Comparison of ENCODE assay signal across 11 cellular contexts in the genomic region with DNA sequence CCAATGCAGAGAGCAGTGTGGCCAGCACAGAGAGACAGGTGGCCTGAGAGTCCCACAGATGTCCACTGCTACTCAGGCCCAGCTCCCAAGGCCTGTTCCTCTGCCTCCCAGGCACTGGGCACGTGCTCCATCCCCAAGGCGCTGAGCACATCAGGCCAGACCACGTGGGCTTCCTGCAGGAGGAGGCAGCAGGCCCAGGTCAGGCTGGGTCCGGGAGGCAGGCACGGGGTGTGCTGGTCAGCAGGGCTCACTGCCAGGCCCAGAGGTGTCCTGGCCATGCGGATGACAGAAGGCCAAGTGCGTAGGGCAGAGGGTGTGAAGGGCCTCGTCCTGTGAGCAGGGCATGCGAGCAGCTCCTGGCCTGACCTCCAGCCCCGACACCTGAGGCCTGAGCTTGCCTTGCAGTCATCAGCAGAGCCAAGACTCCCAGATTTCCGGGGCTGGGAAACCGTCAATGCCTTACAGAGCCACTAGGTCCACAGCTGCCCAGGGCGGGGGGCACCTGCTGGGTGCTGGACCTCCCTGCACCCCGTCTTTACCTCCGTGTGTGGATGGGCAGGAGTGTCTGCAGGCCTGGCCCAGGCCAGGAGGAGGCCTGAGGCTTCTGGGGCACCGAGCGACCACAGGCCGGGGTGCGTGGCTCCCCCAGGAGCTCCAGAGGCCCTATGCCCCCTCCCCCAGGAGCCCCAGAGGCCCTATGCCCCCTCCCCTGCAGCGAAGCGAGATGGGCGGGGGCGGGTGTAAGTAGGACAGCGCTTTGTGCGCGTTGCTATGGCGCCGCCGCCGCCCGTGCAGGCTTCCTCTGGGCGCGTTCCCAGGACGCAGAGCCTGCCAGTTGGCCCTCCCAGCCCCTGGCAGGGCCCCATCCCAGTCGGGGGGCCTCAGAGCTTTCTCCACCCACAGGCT. TPM values are rescaled to one million over a fixed set of nuclear protein-coding genes. Genes with fewer than 3 reads are reported as not detected.
DNase-seq lines count a peak whose midpoint lies in the region; ATAC-seq and TF ChIP-seq lines count a peak whose summit lies in the region.
"Had no signal": no experiment of that assay in that cellular context is flagged by ENCODE, and none has a peak within 500 bp of the region (broad histone marks: within the 10 kb centered on the region; RNA-seq: fewer than 3 reads in every experiment).

No MANE protein-coding gene starts in this region.

- no peaks in the 10 kb centered on the region for H3K9me3 Mint-ChIP-seq in osteocyte (ENCODE audit: unreplicated experiment)

- no peaks in the 10 kb centered on the region for H4K20me1 ChIP-seq in GM23248 (ENCODE audit: insufficient read depth)

- peaks cover 32% of the 10 kb centered on the region for H3K4me1 ChIP-seq in GM23248 (ENCODE audit: insufficient read depth)
- H3K4me1 ChIP-seq in adipocyte (ENCODE audit: control insufficient read depth, insufficient read depth, low read length), result peaks cover 58% of the 10 kb centered on the region
- peaks cover 12% of the 10 kb centered on the region for H3K4me1 ChIP-seq in iPS-15b (ENCODE audit: control insufficient read depth, insufficient read depth, low read length)

- H3K4me3 ChIP-seq in GM23248, result no peak overlapping the region
- H3K4me3 ChIP-seq in adipocyte (ENCODE audit: low read length), result no peak overlapping the region
- H3K4me3 ChIP-seq in iPS-15b (ENCODE audit: low read depth, low read length), result no peak overlapping the region

- H2AFZ ChIP-seq in GM23248, result no peak overlapping the region

- no peaks in the 10 kb centered on the region for H3K9me2 ChIP-seq in GM23248 (ENCODE audit: insufficient read depth)

- H3K27ac Mint-ChIP-seq in osteocyte (ENCODE audit: unreplicated experiment), result no peak overlapping the region
- H3K27ac Mint-ChIP-seq: activated CD8-positive, alpha-beta T cell treated with anti-CD3 and anti-CD28 coated beads, Interleukin-2, amount 10 ng/mL, durations not matched to agents 7 days and 5 days had no signal

- H3K4me3 Mint-ChIP-seq in osteocyte (ENCODE audit: unreplicated experiment), result no peak overlapping the region
- H3K4me3 Mint-ChIP-seq: activated CD8-positive, alpha-beta T cell treated with anti-CD3 and anti-CD28 coated beads, Interleukin-2, amount 10 ng/mL, durations not matched to agents 7 days and 5 days had no signal

- H3K36me3 ChIP-seq in GM23248 (ENCODE audit: low read depth) (no peaks in the 10 kb centered on the region), adipocyte (ENCODE audit: control insufficient read depth, insufficient read depth, low read length, severe bottlenecking) (no peaks in the 10 kb centered on the region), iPS-15b (ENCODE audit: control insufficient read depth, insufficient read depth, low read length) (peaks cover 4% of the 10 kb centered on the region)

- DNase-seq in GM23248 (peak; percentile 54), adipocyte (ENCODE audit: low read depth) (no peak), putamen (ENCODE audit: low spot score) (peak; percentile 89), GDM1 (lab: John Stamatoyannopoulos, UW) (no peak), osteocyte (ENCODE audit: extremely low spot score, unreplicated experiment) (no peak)
- no peak for DNase-seq in effector CD8-positive, alpha-beta T cell (lab: John Stamatoyannopoulos, UW)
- DNase-seq: activated CD8-positive, alpha-beta T cell treated with anti-CD3 and anti-CD28 coated beads, Interleukin-2, amount 10 ng/mL, durations not matched to agents 7 days and 5 days; foreskin melanocyte; NCI-H2171 had no signal

- no peaks in the 10 kb centered on the region for H3K36me3 Mint-ChIP-seq in osteocyte (ENCODE audit: unreplicated experiment)

- WGBS in GM23248 (ENCODE audit: low coverage in 1 of 2, low lambda C conversion rate in 2 of 2, missing lambda C conversion rate in 2 of 2), 2 experiments, result 43 to 48% methylated on average over 34 to 35 of the region's 35 CpGs

- peaks cover 39% of the 10 kb centered on the region for H3K4me1 Mint-ChIP-seq in osteocyte (ENCODE audit: unreplicated experiment)

- ATAC-seq in GM21528 (IDR thresholded peaks at IDR 0.05; ENCODE audit: low FRiP score, unreplicated experiment), result no peak
- ATAC-seq: activated CD8-positive, alpha-beta T cell treated with anti-CD3 and anti-CD28 coated beads, Interleukin-2, amount 10 ng/mL, durations not matched to agents 7 days and 5 days had no signal

- in situ Hi-C loops in GM23248 (cut with MboI), result no loop called here

- H3K9ac ChIP-seq in GM23248 (no peak overlapping the region), adipocyte (ENCODE audit: low read length) (peak overlapping the region; percentile 82), iPS-15b (ENCODE audit: low read depth, low read length) (peak overlapping the region; percentile 47)

- no peak overlapping the region for H3K4me2 ChIP-seq in GM23248 (ENCODE audit: unreplicated experiment)

- TF ChIP-seq CTCF in osteocyte (IDR thresholded peaks at IDR 0.05), result no peak

- H3K9me3 ChIP-seq in GM23248 (ENCODE audit: low read depth) (no peaks in the 10 kb centered on the region), adipocyte (ENCODE audit: control insufficient read depth, low read length) (no peaks in the 10 kb centered on the region), iPS-15b (ENCODE audit: control insufficient read depth, insufficient read depth, low read length) (no peaks in the 10 kb centered on the region)

- H3K27me3 Mint-ChIP-seq in osteocyte (ENCODE audit: unreplicated experiment), result no peaks in the 10 kb centered on the region

- H3K27me3 ChIP-seq in GM23248 (replicated peaks; ENCODE audit: insufficient read depth) (no peaks in the 10 kb centered on the region), adipocyte (replicated peaks; ENCODE audit: control insufficient read depth, insufficient read depth, low read length) (no peaks in the 10 kb centered on the region), iPS-15b (ENCODE audit: control insufficient read depth, insufficient read depth, low read length) (no peaks in the 10 kb centered on the region)

- H3K79me2 ChIP-seq in GM23248 (ENCODE audit: insufficient read depth), result no peaks in the 10 kb centered on the region

- H3K27ac ChIP-seq in GM23248, result no peak overlapping the region

- H3F3A ChIP-seq in GM23248 (ENCODE audit: insufficient read depth), result peaks cover 6% of the 10 kb centered on the region

RNA-seq across cellular contexts. Expression of a gene that starts 15.0 kb away (rescaled TPM):
- 13.2 and 15.0 TPM in 2 replicates for total RNA-seq in GM23248 (2014; rRNA removed; shearing (Covaris generic))
- 12.7 and 13.3 TPM in 2 replicates for polyA plus RNA-seq in GM23248 (2016; fragmentation: Nextera tagmentation; extraction: Ambion mirVana)
- 10.9 and 11.5 TPM in 2 replicates for total RNA-seq in osteocyte

RNA-seq across cellular contexts. Expression of a gene that starts 18.5 kb away (rescaled TPM):
- total RNA-seq in GM23248 (2014; rRNA removed; shearing (Covaris generic)), result 23.9 and 25.8 TPM in 2 replicates
- 28.6 and 29.1 TPM in 2 replicates for polyA plus RNA-seq in GM23248 (2016; fragmentation: Nextera tagmentation; extraction: Ambion mirVana)
- 21.9 and 22.4 TPM in 2 replicates for total RNA-seq in osteocyte

RNA-seq across cellular contexts. Expression of a gene that starts 18.8 kb away (rescaled TPM):
- 28.9 and 45.8 TPM in 2 replicates for total RNA-seq in GM23248 (2014; rRNA removed; shearing (Covaris generic))
- 96.3 and 108 TPM in 2 replicates for polyA plus RNA-seq in GM23248 (2016; fragmentation: Nextera tagmentation; extraction: Ambion mirVana)
- total RNA-seq in osteocyte, result 41.0 and 42.0 TPM in 2 replicates

RNA-seq across cellular contexts. Expression of a gene that starts 21.3 kb away (rescaled TPM):
- total RNA-seq in GM23248 (2014; rRNA removed; shearing (Covaris generic)), result 18.5 and 27.2 TPM in 2 replicates
- 28.0 and 32.2 TPM in 2 replicates for polyA plus RNA-seq in GM23248 (2016; fragmentation: Nextera tagmentation; extraction: Ambion mirVana)
- total RNA-seq in osteocyte, result 25.4 and 31.4 TPM in 2 replicates

Comparison
In these comparisons a context has a peak if more than half of its experiments do, and no peak if none do; other contexts are left out.
1. DNase-seq: peak in GM23248 (single experiment) and putamen (single experiment); none in adipocyte (single experiment), GDM1 (single experiment), osteocyte (single experiment) and effector CD8-positive, alpha-beta T cell (single experiment).